1 cellular context compared by ENCODE assay signal in the genomic region with DNA sequence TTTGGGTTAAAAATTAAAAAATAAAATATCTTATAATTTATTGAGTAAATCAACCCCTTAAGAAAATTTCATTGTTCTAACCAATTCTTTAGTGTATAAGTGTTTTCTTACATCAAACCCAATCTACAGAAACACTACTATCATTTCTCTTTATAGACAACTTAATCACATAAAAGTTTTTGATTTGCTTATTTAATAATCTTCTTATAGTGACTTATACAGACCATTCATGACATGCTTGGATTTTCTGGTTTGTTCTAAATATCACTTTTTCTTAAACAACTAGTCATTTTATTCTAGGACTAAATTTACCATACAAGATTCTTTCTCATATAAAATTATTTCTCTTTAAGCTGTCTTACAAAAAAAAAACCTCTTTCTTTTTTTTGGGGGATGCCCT.
TF ChIP-seq lines count a peak whose summit lies in the region.

No MANE protein-coding gene starts in this region.

TF ChIP-seq in HepG2, 621 proteins besides CTCF, POLR2A, EP300 and RAD21:
- peak; percentile 35 for TF ChIP-seq ZFP36 (IDR thresholded peaks at IDR 0.05; ENCODE audit: borderline replicate concordance, low read depth, low read length, partially characterized antibody)
- TF ChIP-seq RXRB (CRISPR knock-in tag; IDR thresholded peaks at IDR 0.05; ENCODE audit: borderline replicate concordance), result no peak
